2 cellular contexts compared by ENCODE assay signal in genomic region chr4:11628093-11628725, GRCh38.
TF ChIP-seq lines count a peak whose summit lies in the region.

No MANE protein-coding gene starts in this region.

TF ChIP-seq in IMR-90, 13 proteins besides CTCF, POLR2A, EP300 and RAD21:
- TF ChIP-seq, protein P1, sequence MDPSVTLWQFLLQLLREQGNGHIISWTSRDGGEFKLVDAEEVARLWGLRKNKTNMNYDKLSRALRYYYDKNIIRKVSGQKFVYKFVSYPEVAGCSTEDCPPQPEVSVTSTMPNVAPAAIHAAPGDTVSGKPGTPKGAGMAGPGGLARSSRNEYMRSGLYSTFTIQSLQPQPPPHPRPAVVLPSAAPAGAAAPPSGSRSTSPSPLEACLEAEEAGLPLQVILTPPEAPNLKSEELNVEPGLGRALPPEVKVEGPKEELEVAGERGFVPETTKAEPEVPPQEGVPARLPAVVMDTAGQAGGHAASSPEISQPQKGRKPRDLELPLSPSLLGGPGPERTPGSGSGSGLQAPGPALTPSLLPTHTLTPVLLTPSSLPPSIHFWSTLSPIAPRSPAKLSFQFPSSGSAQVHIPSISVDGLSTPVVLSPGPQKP (IDR thresholded peaks at IDR 0.05; ENCODE audit: borderline replicate concordance, low read depth, low read length): no peak
- TF ChIP-seq CEBPB (IDR thresholded peaks at IDR 0.05; ENCODE audit: low read depth, low read length) (no peak), RFX5 (IDR thresholded peaks at IDR 0.05; ENCODE audit: low read depth, low read length) (no peak), BHLHE40 (IDR thresholded peaks at IDR 0.05; ENCODE audit: low read depth, low read length) (no peak), NFE2L2 (IDR thresholded peaks at IDR 0.05; ENCODE audit: low read depth, low read length) (no peak), RCOR1 (IDR thresholded peaks at IDR 0.05; ENCODE audit: insufficient replicate concordance, low read length) (no peak), SMC3 (IDR thresholded peaks at IDR 0.05; ENCODE audit: low read depth, low read length) (no peak)
- TF ChIP-seq, protein P2, sequence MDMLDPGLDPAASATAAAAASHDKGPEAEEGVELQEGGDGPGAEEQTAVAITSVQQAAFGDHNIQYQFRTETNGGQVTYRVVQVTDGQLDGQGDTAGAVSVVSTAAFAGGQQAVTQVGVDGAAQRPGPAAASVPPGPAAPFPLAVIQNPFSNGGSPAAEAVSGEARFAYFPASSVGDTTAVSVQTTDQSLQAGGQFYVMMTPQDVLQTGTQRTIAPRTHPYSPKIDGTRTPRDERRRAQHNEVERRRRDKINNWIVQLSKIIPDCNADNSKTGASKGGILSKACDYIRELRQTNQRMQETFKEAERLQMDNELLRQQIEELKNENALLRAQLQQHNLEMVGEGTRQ (IDR thresholded peaks at IDR 0.05; ENCODE audit: low read depth, low read length): no peak

TF ChIP-seq in HepG2, 621 proteins besides CTCF, POLR2A, EP300 and RAD21:
- TF ChIP-seq ZNF343 (CRISPR knock-in tag; IDR thresholded peaks at IDR 0.05): no peak
- TF ChIP-seq ZFP37 (CRISPR knock-in tag; IDR thresholded peaks at IDR 0.05; ENCODE audit: borderline replicate concordance): no peak
- TF ChIP-seq PITX1 (CRISPR knock-in tag; IDR thresholded peaks at IDR 0.05): no peak
- TF ChIP-seq ZNF234 (CRISPR knock-in tag; conservative IDR thresholded peaks at IDR 0.05): no peak
- TF ChIP-seq ATM (IDR thresholded peaks at IDR 0.05; ENCODE audit: borderline replicate concordance): no peak
- TF ChIP-seq, protein P3, sequence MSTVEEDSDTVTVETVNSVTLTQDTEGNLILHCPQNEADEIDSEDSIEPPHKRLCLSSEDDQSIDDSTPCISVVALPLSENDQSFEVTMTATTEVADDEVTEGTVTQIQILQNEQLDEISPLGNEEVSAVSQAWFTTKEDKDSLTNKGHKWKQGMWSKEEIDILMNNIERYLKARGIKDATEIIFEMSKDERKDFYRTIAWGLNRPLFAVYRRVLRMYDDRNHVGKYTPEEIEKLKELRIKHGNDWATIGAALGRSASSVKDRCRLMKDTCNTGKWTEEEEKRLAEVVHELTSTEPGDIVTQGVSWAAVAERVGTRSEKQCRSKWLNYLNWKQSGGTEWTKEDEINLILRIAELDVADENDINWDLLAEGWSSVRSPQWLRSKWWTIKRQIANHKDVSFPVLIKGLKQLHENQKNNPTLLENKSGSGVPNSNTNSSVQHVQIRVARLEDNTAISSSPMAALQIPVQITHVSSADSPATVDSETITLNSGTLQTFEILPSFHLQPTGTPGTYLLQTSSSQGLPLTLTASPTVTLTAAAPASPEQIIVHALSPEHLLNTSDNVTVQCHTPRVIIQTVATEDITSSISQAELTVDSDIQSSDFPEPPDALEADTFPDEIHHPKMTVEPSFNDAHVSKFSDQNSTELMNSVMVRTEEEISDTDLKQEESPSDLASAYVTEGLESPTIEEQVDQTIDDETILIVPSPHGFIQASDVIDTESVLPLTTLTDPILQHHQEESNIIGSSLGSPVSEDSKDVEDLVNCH (CRISPR knock-in tag; IDR thresholded peaks at IDR 0.05): no peak
- no peak for TF ChIP-seq ZNF253 (CRISPR knock-in tag; IDR thresholded peaks at IDR 0.05; ENCODE audit: borderline replicate concordance)
- TF ChIP-seq TRAFD1 (CRISPR knock-in tag; IDR thresholded peaks at IDR 0.05; ENCODE audit: borderline replicate concordance): no peak
- TF ChIP-seq RFX5 (IDR thresholded peaks at IDR 0.05; ENCODE audit: low read depth, low read length): no peak
- TF ChIP-seq ZNF644 (CRISPR knock-in tag; IDR thresholded peaks at IDR 0.05; ENCODE audit: low read depth): no peak
- no peak for TF ChIP-seq EZH2 (conservative IDR thresholded peaks at IDR 0.05; ENCODE audit: low read depth, low read length)
- TF ChIP-seq XRCC5 (optimal IDR thresholded peaks at IDR 0.05; ENCODE audit: low read length): no peak
- TF ChIP-seq ZNF260 (CRISPR knock-in tag; IDR thresholded peaks at IDR 0.05; ENCODE audit: borderline replicate concordance, low read depth): no peak
- TF ChIP-seq, protein P4, sequence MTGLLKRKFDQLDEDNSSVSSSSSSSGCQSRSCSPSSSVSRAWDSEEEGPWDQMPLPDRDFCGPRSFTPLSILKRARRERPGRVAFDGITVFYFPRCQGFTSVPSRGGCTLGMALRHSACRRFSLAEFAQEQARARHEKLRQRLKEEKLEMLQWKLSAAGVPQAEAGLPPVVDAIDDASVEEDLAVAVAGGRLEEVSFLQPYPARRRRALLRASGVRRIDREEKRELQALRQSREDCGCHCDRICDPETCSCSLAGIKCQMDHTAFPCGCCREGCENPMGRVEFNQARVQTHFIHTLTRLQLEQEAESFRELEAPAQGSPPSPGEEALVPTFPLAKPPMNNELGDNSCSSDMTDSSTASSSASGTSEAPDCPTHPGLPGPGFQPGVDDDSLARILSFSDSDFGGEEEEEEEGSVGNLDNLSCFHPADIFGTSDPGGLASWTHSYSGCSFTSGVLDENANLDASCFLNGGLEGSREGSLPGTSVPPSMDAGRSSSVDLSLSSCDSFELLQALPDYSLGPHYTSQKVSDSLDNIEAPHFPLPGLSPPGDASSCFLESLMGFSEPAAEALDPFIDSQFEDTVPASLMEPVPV (CRISPR knock-in tag; IDR thresholded peaks at IDR 0.05): no peak
- TF ChIP-seq, protein P5, sequence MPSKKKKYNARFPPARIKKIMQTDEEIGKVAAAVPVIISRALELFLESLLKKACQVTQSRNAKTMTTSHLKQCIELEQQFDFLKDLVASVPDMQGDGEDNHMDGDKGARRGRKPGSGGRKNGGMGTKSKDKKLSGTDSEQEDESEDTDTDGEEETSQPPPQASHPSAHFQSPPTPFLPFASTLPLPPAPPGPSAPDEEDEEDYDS (CRISPR knock-in tag; IDR thresholded peaks at IDR 0.05): no peak
- TF ChIP-seq E2F1 (CRISPR knock-in tag; IDR thresholded peaks at IDR 0.05): no peak
